ENCODE assay signal across 12 cellular contexts in genomic region chr1:172393354-172393753, GRCh38. TPM values are rescaled to one million over a fixed set of nuclear protein-coding genes. Genes with fewer than 3 reads are reported as not detected.
A peak's percentile ranks its signal among the peaks of the same experiment; 100 is the strongest.
DNase-seq lines count a peak whose midpoint lies in the region; ATAC-seq and TF ChIP-seq lines count a peak whose summit lies in the region.
"Had no signal": no experiment of that assay in that cellular context is flagged by ENCODE, and none has a peak within 500 bp of the region (broad histone marks: within the 10 kb centered on the region; RNA-seq: fewer than 3 reads in every experiment).

No MANE protein-coding gene starts in this region.

- H3K9me3 ChIP-seq in transverse colon: no peaks in the 10 kb centered on the region

- peak overlapping the region; percentile 64 to 78 (median 71) for H3K27ac ChIP-seq in transverse colon
- H3K27ac ChIP-seq: cardiac muscle cell had no signal

- peak overlapping the region; percentile 58 for H3K4me3 Mint-ChIP-seq in activated naive CD4-positive, alpha-beta T cell treated with anti-CD3 and anti-CD28 coated beads, Interleukin-2, amount 50 U/mL, for 24 hours
- peak overlapping the region; percentile 48 for H3K4me3 Mint-ChIP-seq in activated naive CD8-positive, alpha-beta T cell
- H3K4me3 Mint-ChIP-seq in glutamatergic neuron (ENCODE audit: unreplicated experiment): no peak overlapping the region

- peak overlapping the region; percentile 97 for H3K27ac Mint-ChIP-seq in activated naive CD4-positive, alpha-beta T cell treated with anti-CD3 and anti-CD28 coated beads, Interleukin-2, amount 50 U/mL, for 24 hours
- H3K27ac Mint-ChIP-seq in activated naive CD8-positive, alpha-beta T cell: peak overlapping the region; percentile 83
- H3K27ac Mint-ChIP-seq in glutamatergic neuron (ENCODE audit: unreplicated experiment): no peak overlapping the region

- H3K36me3 ChIP-seq in transverse colon: no peaks in the 10 kb centered on the region
- H3K36me3 ChIP-seq: cardiac muscle cell had no signal

- peaks cover 14 to 53% (median 26%) of the 10 kb centered on the region in 4 donors for H3K4me1 ChIP-seq in transverse colon

- H3K27me3 Mint-ChIP-seq in activated naive CD4-positive, alpha-beta T cell treated with anti-CD3 and anti-CD28 coated beads, Interleukin-2, amount 50 U/mL, for 24 hours: no peaks in the 10 kb centered on the region
- H3K27me3 Mint-ChIP-seq in activated naive CD8-positive, alpha-beta T cell: no peaks in the 10 kb centered on the region
- H3K27me3 Mint-ChIP-seq in glutamatergic neuron (ENCODE audit: unreplicated experiment): no peaks in the 10 kb centered on the region

- intact Hi-C loops in transverse colon (cut with DNase I; ENCODE audit: low total_unique reads): no loop called here

- peaks cover 4% of the 10 kb centered on the region for H3K9me3 Mint-ChIP-seq in activated naive CD4-positive, alpha-beta T cell treated with anti-CD3 and anti-CD28 coated beads, Interleukin-2, amount 50 U/mL, for 24 hours
- no peaks in the 10 kb centered on the region for H3K9me3 Mint-ChIP-seq in activated naive CD8-positive, alpha-beta T cell (ENCODE audit: low read depth)
- H3K9me3 Mint-ChIP-seq in glutamatergic neuron (ENCODE audit: unreplicated experiment): no peaks in the 10 kb centered on the region

- no peak for ATAC-seq in GM19035 (IDR thresholded peaks at IDR 0.05; ENCODE audit: unreplicated experiment)

- no peak for TF ChIP-seq EP300 in transverse colon (IDR thresholded peaks at IDR 0.05; ENCODE audit: low read depth)

- no peak for DNase-seq in activated naive CD4-positive, alpha-beta T cell treated with anti-CD3 and anti-CD28 coated beads, Interleukin-2, amount 50 U/mL, for 16 hours
- DNase-seq in myocyte (ENCODE audit: low read depth) (peak; percentile 63), transverse colon (no peak), glutamatergic neuron (no peak), AG20443 (ENCODE audit: low spot score) (no peak)

- no peak for TF ChIP-seq CTCF in transverse colon (IDR thresholded peaks at IDR 0.05)
- no peak for TF ChIP-seq CTCF in glutamatergic neuron (IDR thresholded peaks at IDR 0.05; ENCODE audit: partially characterized antibody, unreplicated experiment)

- no peak overlapping the region for H3K4me3 ChIP-seq in transverse colon
- H3K4me3 ChIP-seq: cardiac muscle cell had no signal

- peaks cover 66% of the 10 kb centered on the region for H3K4me1 Mint-ChIP-seq in activated naive CD4-positive, alpha-beta T cell treated with anti-CD3 and anti-CD28 coated beads, Interleukin-2, amount 50 U/mL, for 24 hours
- peaks cover 66% of the 10 kb centered on the region for H3K4me1 Mint-ChIP-seq in activated naive CD8-positive, alpha-beta T cell (ENCODE audit: low read depth)
- peaks cover 8% of the 10 kb centered on the region for H3K4me1 Mint-ChIP-seq in glutamatergic neuron (ENCODE audit: low read depth, unreplicated experiment)

- TF ChIP-seq POLR2A in transverse colon (IDR thresholded peaks at IDR 0.05): no peak

- peaks cover 3% of the 10 kb centered on the region for H3K36me3 Mint-ChIP-seq in activated naive CD4-positive, alpha-beta T cell treated with anti-CD3 and anti-CD28 coated beads, Interleukin-2, amount 50 U/mL, for 24 hours
- H3K36me3 Mint-ChIP-seq in activated naive CD8-positive, alpha-beta T cell: peaks cover 6% of the 10 kb centered on the region
- no peaks in the 10 kb centered on the region for H3K36me3 Mint-ChIP-seq in glutamatergic neuron (ENCODE audit: unreplicated experiment)

- WGBS in transverse colon (ENCODE audit: low coverage in 1 of 2), 2 donors: 60 to 89% methylated on average over 5 of the region's 5 CpGs

- in situ Hi-C loops in transverse colon (cut with MboI; ENCODE audit: low pct_ligation_motif_present in 1 of 4, low pct_unique_long_range_greater_than_20kb in 1 of 4, low sequenced_read_pairs in 3 of 4): loop anchor here in 1 of 4 donors (25.0 kb wide), 1 partner anchor 206 kb away; no protein-coding TSS in a partner anchor

- no peaks in the 10 kb centered on the region for H3K27me3 ChIP-seq in transverse colon
- H3K27me3 ChIP-seq: cardiac muscle cell had no signal

RNA-seq across cellular contexts. Expression of gene C1orf105, which starts 27.1 kb away (rescaled TPM):
- total RNA-seq in myocyte: 133 and 144 TPM in 2 replicates
- 35.5 TPM for polyA plus RNA-seq in myocyte (2012)
- not detected for total RNA-seq in transverse colon
- total RNA-seq in glutamatergic neuron (ENCODE audit: unreplicated experiment): not detected
- total RNA-seq: HT1080 had no signal
- polyA plus RNA-seq: AG04450, urinary bladder had no signal

RNA-seq across cellular contexts. Expression of gene PIGC, which starts 50.5 kb away (rescaled TPM):
- total RNA-seq in myocyte: 21.3 and 25.7 TPM in 2 replicates
- polyA plus RNA-seq in myocyte (2012): 17.4 TPM
- total RNA-seq in transverse colon: 10 to 100 TPM in 3 of 4 donors, 1 to 10 TPM in 1; 9.8 to 43.8 (median 22.8) TPM
- 27.7 TPM for total RNA-seq in glutamatergic neuron (ENCODE audit: unreplicated experiment)

Comparison
In these comparisons a context has a peak if more than half of its experiments do, and no peak if none do; other contexts are left out.
1. RNA of gene C1orf105, which starts 27.1 kb away (total RNA-seq): 133 to 144 TPM in myocyte; not detected in glutamatergic neuron (single experiment) and not detected in transverse colon; every median in the first group is over 100 times any median in the second.